23 cellular contexts compared by ENCODE assay signal in the genomic region with DNA sequence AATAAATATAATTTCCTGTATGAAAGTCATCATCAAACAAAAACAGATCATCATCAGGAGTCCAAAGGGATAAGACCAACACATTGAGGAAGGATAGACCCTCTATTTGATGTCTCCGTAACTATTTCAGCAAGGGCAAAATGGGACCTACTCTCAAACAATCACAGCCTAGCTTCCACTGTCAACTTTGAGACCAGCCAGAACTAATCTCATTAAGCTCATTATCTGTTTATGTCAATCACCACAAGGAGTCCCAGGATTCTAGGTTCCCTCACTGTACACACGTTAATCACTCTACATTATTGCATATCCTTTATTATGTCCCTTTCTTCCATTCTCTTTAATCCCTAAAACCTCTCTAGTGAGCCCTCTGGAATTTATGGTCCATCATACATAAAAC.
"Had no signal": no experiment of that assay in that cellular context is flagged by ENCODE, and none has a peak within 500 bp of the region (broad histone marks: within the 10 kb centered on the region; RNA-seq: fewer than 3 reads in every experiment).

No MANE protein-coding gene starts in this region.

- H3K36me3 ChIP-seq: lower lobe of right lung, neutrophil, pancreas, stomach, thyroid gland, vagina had no signal

- DNase-seq: dorsolateral prefrontal cortex; effector CD4-positive, alpha-beta T cell; hypothalamus; immature natural killer cell; islet precursor cell; kidney glomerular epithelial cell; left ventricle myocardium superior; lower lobe of right lung; natural killer cell; pancreas; stimulated activated CD4-positive, alpha-beta T cell treated with anti-CD3 and anti-CD28 coated beads, Interleukin-12 subunit alpha, Interleukin-12 subunit beta, amount 100 ng/mL, for 4 hours; stimulated activated CD4-positive, alpha-beta T cell treated with anti-CD3 and anti-CD28 coated beads, Interleukin-2, amount 100 ng/mL, for 24 hours; stimulated activated CD4-positive, alpha-beta T cell treated with anti-CD3 and anti-CD28 coated beads, Interleukin-4, amount 100 ng/mL, for 24 hours; stimulated activated naive CD4-positive, alpha-beta T cell treated with Interleukin-2 at 50 U/mL for 16 hours; stomach; thyroid gland; trophoblast cell had no signal

- H3K4me3 ChIP-seq: dorsolateral prefrontal cortex, lower lobe of right lung, pancreas, smooth muscle cell, stomach, thyroid gland, vagina had no signal

- H3K27ac Mint-ChIP-seq: immature natural killer cell; natural killer cell; stimulated activated effector memory CD8-positive, alpha-beta T cell treated with anti-CD3 and anti-CD28 coated beads, Interleukin-12 subunit alpha, Interleukin-12 subunit beta, amount 100 ng/mL, for 72 hours had no signal

- H3K27me3 ChIP-seq: neutrophil, pancreas, stomach, thyroid gland, vagina had no signal

- FAIRE-seq: frontal cortex, pancreas had no signal

- H3K4me1 ChIP-seq: lower lobe of right lung, pancreas, stomach, thyroid gland, vagina had no signal

- H3K4me3 Mint-ChIP-seq: immature natural killer cell; natural killer cell; stimulated activated effector memory CD8-positive, alpha-beta T cell treated with anti-CD3 and anti-CD28 coated beads, Interleukin-12 subunit alpha, Interleukin-12 subunit beta, amount 100 ng/mL, for 72 hours had no signal

- ATAC-seq: left ventricle myocardium superior; lower lobe of right lung; natural killer cell; pancreas; sciatic nerve; stimulated activated effector memory CD8-positive, alpha-beta T cell treated with anti-CD3 and anti-CD28 coated beads, Interleukin-12 subunit alpha, Interleukin-12 subunit beta, amount 100 ng/mL, for 72 hours had no signal

- H3K4me2 ChIP-seq: smooth muscle cell had no signal

- H3K36me3 Mint-ChIP-seq: immature natural killer cell; stimulated activated effector memory CD8-positive, alpha-beta T cell treated with anti-CD3 and anti-CD28 coated beads, Interleukin-12 subunit alpha, Interleukin-12 subunit beta, amount 100 ng/mL, for 72 hours had no signal

- H3K27ac ChIP-seq: dorsolateral prefrontal cortex, lower lobe of right lung, neutrophil, pancreas, stomach, thyroid gland, vagina had no signal

- H3K4me1 Mint-ChIP-seq: immature natural killer cell; natural killer cell; stimulated activated effector memory CD8-positive, alpha-beta T cell treated with anti-CD3 and anti-CD28 coated beads, Interleukin-12 subunit alpha, Interleukin-12 subunit beta, amount 100 ng/mL, for 72 hours had no signal

- H3K9me3 ChIP-seq: lower lobe of right lung, neutrophil, pancreas, stomach, thyroid gland, vagina had no signal
